Comparison of ENCODE assay signal across 17 cellular contexts in genomic region chr22:37630839-37631435, GRCh38. TPM values are rescaled to one million over a fixed set of nuclear protein-coding genes. Genes with fewer than 3 reads are reported as not detected.
DNase-seq lines count a peak whose midpoint lies in the region; ATAC-seq and TF ChIP-seq lines count a peak whose summit lies in the region.
"Had no signal": no experiment of that assay in that cellular context is flagged by ENCODE, and none has a peak within 500 bp of the region (broad histone marks: within the 10 kb centered on the region; RNA-seq: fewer than 3 reads in every experiment).

No MANE protein-coding gene starts in this region.

- H3K9me3 ChIP-seq in T-helper 17 cell (ENCODE audit: control insufficient read depth, low read length, poor library complexity, severe bottlenecking) = no peaks in the 10 kb centered on the region
- no peaks in the 10 kb centered on the region for H3K9me3 ChIP-seq in effector memory CD4-positive, alpha-beta T cell (ENCODE audit: control insufficient read depth, low read length)
- H3K9me3 ChIP-seq: A549, thoracic aorta had no signal

- H3K36me3 Mint-ChIP-seq in activated CD4-positive, alpha-beta T cell treated with anti-CD3 and anti-CD28 coated beads for 36 hours (ENCODE audit: low read depth) = peaks cover 8% of the 10 kb centered on the region
- H3K36me3 Mint-ChIP-seq in T-helper 17 cell (ENCODE audit: low read depth) (no peaks in the 10 kb centered on the region), osteocyte (ENCODE audit: unreplicated experiment) (no peaks in the 10 kb centered on the region)

- CTCF ChIA-PET in activated CD4-positive, alpha-beta T cell treated with anti-CD3 and anti-CD28 coated beads for 36 hours (lab: Charles Lee) = interaction anchor here (0.6 to 5.5 kb wide), 6 partner anchors 12 to 598 kb away, joined by 3 to 66 read pairs (median 4); partner anchors contain the start of gene PDXP

- POLR2A ChIA-PET in activated CD4-positive, alpha-beta T cell treated with anti-CD3 and anti-CD28 coated beads for 36 hours (lab: Charles Lee) = interaction anchor here (0.6 to 1.3 kb wide), 2 partner anchors 10 to 27 kb away, joined by 3 to 4 read pairs; partner anchors contain the start of gene PDXP

- H3K27ac ChIP-seq in effector memory CD4-positive, alpha-beta T cell (ENCODE audit: insufficient read depth, low read length, poor library complexity, severe bottlenecking) = peak overlapping the region; percentile 5
- peak overlapping the region in 11 of 21 experiments; percentile 8 to 100 (median 78) for H3K27ac ChIP-seq in skin epidermis
- H3K27ac ChIP-seq: A549, SK-N-MC, thoracic aorta had no signal

- ATAC-seq in activated CD4-positive, alpha-beta T cell treated with anti-CD3 and anti-CD28 coated beads for 36 hours = no peak
- no peak for ATAC-seq in T-helper 17 cell
- ATAC-seq: A549, left cardiac atrium had no signal

- no peak for TF ChIP-seq CTCF in osteocyte (IDR thresholded peaks at IDR 0.05)

- H3K27me3 Mint-ChIP-seq in activated CD4-positive, alpha-beta T cell treated with anti-CD3 and anti-CD28 coated beads for 36 hours = no peaks in the 10 kb centered on the region
- H3K27me3 Mint-ChIP-seq in T-helper 17 cell = no peaks in the 10 kb centered on the region
- H3K27me3 Mint-ChIP-seq in osteocyte (ENCODE audit: unreplicated experiment) = no peaks in the 10 kb centered on the region

- peak overlapping the region; percentile 82 for H3K27ac Mint-ChIP-seq in activated CD4-positive, alpha-beta T cell treated with anti-CD3 and anti-CD28 coated beads for 36 hours
- peak overlapping the region; percentile 95 for H3K27ac Mint-ChIP-seq in T-helper 17 cell
- H3K27ac Mint-ChIP-seq in osteocyte (ENCODE audit: unreplicated experiment) = no peak overlapping the region

- H3K27me3 ChIP-seq in effector memory CD4-positive, alpha-beta T cell (replicated peaks; ENCODE audit: control insufficient read depth, insufficient read depth, low read length, poor library complexity, severe bottlenecking) = no peaks in the 10 kb centered on the region

- no peak for DNase-seq in activated CD4-positive, alpha-beta T cell treated with anti-CD3 and anti-CD28 coated beads for 36 hours
- DNase-seq in activated CD4-positive, alpha-beta T cell treated with anti-CD3 and anti-CD28 coated beads, Interleukin-2, amount 50 U/mL, for 4 hours = no peak
- no peak for DNase-seq in T-helper 17 cell
- DNase-seq in effector memory CD4-positive, alpha-beta T cell = no peak
- no peak for DNase-seq in activated CD4-positive, CD25-positive, alpha-beta regulatory T cell (lab: John Stamatoyannopoulos, UW)
- no peak for DNase-seq in osteocyte (ENCODE audit: extremely low spot score, unreplicated experiment)
- DNase-seq in stimulated activated naive CD4-positive, alpha-beta T cell (lab: John Stamatoyannopoulos, UW) = no peak
- DNase-seq: activated naive CD4-positive, alpha-beta T cell treated with anti-CD3 and anti-CD28 coated beads for 36 hours; DMS153; head of caudate nucleus; left cardiac atrium; NCI-H2107 had no signal

- no peak overlapping the region for H3K4me3 Mint-ChIP-seq in activated CD4-positive, alpha-beta T cell treated with anti-CD3 and anti-CD28 coated beads for 36 hours
- H3K4me3 Mint-ChIP-seq in T-helper 17 cell (no peak overlapping the region), osteocyte (ENCODE audit: unreplicated experiment) (no peak overlapping the region)
- H3K4me3 Mint-ChIP-seq: activated naive CD4-positive, alpha-beta T cell treated with anti-CD3 and anti-CD28 coated beads for 36 hours had no signal

- peaks cover 54% of the 10 kb centered on the region for H3K4me1 Mint-ChIP-seq in activated CD4-positive, alpha-beta T cell treated with anti-CD3 and anti-CD28 coated beads for 36 hours
- H3K4me1 Mint-ChIP-seq in T-helper 17 cell (peaks cover 52% of the 10 kb centered on the region), osteocyte (ENCODE audit: unreplicated experiment) (peaks cover 26% of the 10 kb centered on the region)

- peaks cover 12% of the 10 kb centered on the region for H3K36me3 ChIP-seq in effector memory CD4-positive, alpha-beta T cell (ENCODE audit: control insufficient read depth, insufficient read depth, low read length)

- H3K4me1 ChIP-seq in effector memory CD4-positive, alpha-beta T cell (ENCODE audit: control insufficient read depth, insufficient read depth, low read length, poor library complexity, severe bottlenecking) = peaks cover 66% of the 10 kb centered on the region
- H3K4me1 ChIP-seq: A549 had no signal

- intact Hi-C loops in activated CD4-positive, alpha-beta T cell treated with anti-CD3 and anti-CD28 coated beads for 36 hours (cut with DNase I, micrococcal nuclease) = no loop called here

- no peaks in the 10 kb centered on the region for H3K9me3 Mint-ChIP-seq in activated CD4-positive, alpha-beta T cell treated with anti-CD3 and anti-CD28 coated beads for 36 hours (ENCODE audit: low read depth)
- H3K9me3 Mint-ChIP-seq in osteocyte (ENCODE audit: unreplicated experiment) = no peaks in the 10 kb centered on the region
- H3K9me3 Mint-ChIP-seq: activated naive CD4-positive, alpha-beta T cell treated with anti-CD3 and anti-CD28 coated beads for 36 hours had no signal

- no peak overlapping the region for H3K4me3 ChIP-seq in effector memory CD4-positive, alpha-beta T cell (ENCODE audit: insufficient read depth, low read depth, low read length, poor library complexity, severe bottlenecking)
- H3K4me3 ChIP-seq in skin epidermis = no peak overlapping the region
- H3K4me3 ChIP-seq: A549, SK-N-MC, thoracic aorta had no signal

RNA-seq across cellular contexts. Expression of gene SH3BP1, which starts 8.5 kb away (rescaled TPM):
- 10 to 100 TPM; 86.5 to 98.2 TPM for total RNA-seq in activated CD4-positive, alpha-beta T cell treated with anti-CD3 and anti-CD28 coated beads for 36 hours
- total RNA-seq in T-helper 17 cell (10 to 100 TPM; 79.7 to 97.5 TPM), osteocyte (6.9 and 8.3 TPM in 2 replicates)

RNA-seq across cellular contexts. Expression of gene GGA1, which starts 22.3 kb away (rescaled TPM):
- total RNA-seq in activated CD4-positive, alpha-beta T cell treated with anti-CD3 and anti-CD28 coated beads for 36 hours = 10 to 100 TPM; 55.4 to 66.6 TPM
- total RNA-seq in T-helper 17 cell (10 to 100 TPM; 70.5 to 86.8 TPM), osteocyte (50.0 and 56.1 TPM in 2 replicates)

RNA-seq across cellular contexts. Expression of gene PDXP, which starts 27.6 kb away (rescaled TPM):
- 10 to 100 TPM; 35.8 to 37.8 TPM for total RNA-seq in activated CD4-positive, alpha-beta T cell treated with anti-CD3 and anti-CD28 coated beads for 36 hours
- total RNA-seq in T-helper 17 cell (1 to 10 TPM; 2.6 to 3.0 TPM), osteocyte (16.5 and 16.6 TPM in 2 replicates)

RNA-seq across cellular contexts. Expression of gene LGALS1, which starts 44.5 kb away (rescaled TPM):
- total RNA-seq in activated CD4-positive, alpha-beta T cell treated with anti-CD3 and anti-CD28 coated beads for 36 hours = 100 to 1,000 TPM; 522 to 663 TPM
- 100 to 1,000 TPM; 152 to 154 TPM for total RNA-seq in T-helper 17 cell
- 1,199 and 1,246 TPM in 2 replicates for total RNA-seq in osteocyte

RNA-seq across cellular contexts. Expression of gene LGALS2, which starts 51.0 kb away (rescaled TPM):
- total RNA-seq in activated CD4-positive, alpha-beta T cell treated with anti-CD3 and anti-CD28 coated beads for 36 hours = not detected
- total RNA-seq in T-helper 17 cell (1 to 10 TPM; 1.9 to 6.1 TPM), osteocyte (not detected in 2 replicates)
- total RNA-seq: activated naive CD4-positive, alpha-beta T cell treated with anti-CD3 and anti-CD28 coated beads for 36 hours; epithelial cell of proximal tubule; left cardiac atrium; thoracic aorta had no signal
